ENCODE assay signal across 8 cellular contexts in genomic region chr6:52663120-52663934, GRCh38. TPM values are rescaled to one million over a fixed set of nuclear protein-coding genes. Genes with fewer than 3 reads are reported as not detected.
DNase-seq lines count a peak whose midpoint lies in the region; ATAC-seq, FAIRE-seq and TF ChIP-seq lines count a peak whose summit lies in the region.

No MANE protein-coding gene starts in this region.

- no peaks in the 10 kb centered on the region for H3K27me3 Mint-ChIP-seq in activated T-helper 17 cell treated with anti-CD3 and anti-CD28 coated beads, Interleukin-2, amount 50 U/mL, for 72 hours

- peak; percentile 77 for FAIRE-seq in frontal cortex (lab: Jason Lieb, UNC)

- intact Hi-C loops in Panc1 (cut with micrococcal nuclease; ENCODE audit: unreplicated experiment) = loop anchor here (1.0 to 10.0 kb wide), 4 partner anchors 66 to 379 kb away; partner anchors contain the start of gene MCM3

- DNase-seq in COR-L47 (lab: John Stamatoyannopoulos, UW) (peak; percentile 48), Panc1 (ENCODE audit: low read depth, low spot score) (no peak), frontal cortex (ENCODE audit: low spot score in 2 of 2) (peak; percentile 74 to 76), ureter (ENCODE audit: low spot score) (peak; percentile 57)
- DNase-seq in Jurkat, Clone E6-1 (ENCODE audit: low read depth, low spot score) = peak; percentile 78

- in situ Hi-C loops in Panc1 (cut with HindIII; ENCODE audit: low pct_unique_long_range_greater_than_20kb, low sequenced_read_pairs) = no loop called here

- peak overlapping the region; percentile 72 for H3K4me3 ChIP-seq in Jurkat, Clone E6-1 (ENCODE audit: low read length)
- H3K4me3 ChIP-seq in Panc1 (ENCODE audit: low read depth in 2 of 2, low read length in 2 of 2) = peak overlapping the region; percentile 82 to 84
- peak overlapping the region in 1 of 2 experiments; percentile 56 for H3K4me3 ChIP-seq in neutrophil (ENCODE audit: low read depth in 1 of 2, low read length in 1 of 2)

- H3K4me1 Mint-ChIP-seq in activated T-helper 17 cell treated with anti-CD3 and anti-CD28 coated beads, Interleukin-2, amount 50 U/mL, for 72 hours = no peaks in the 10 kb centered on the region

- H3K4me3 Mint-ChIP-seq in activated T-helper 17 cell treated with anti-CD3 and anti-CD28 coated beads, Interleukin-2, amount 50 U/mL, for 72 hours = no peak overlapping the region

- H3K27me3 ChIP-seq in Panc1 (ENCODE audit: control insufficient read depth, insufficient read depth, low read length) (no peaks in the 10 kb centered on the region), neutrophil (peaks cover 24% of the 10 kb centered on the region)

- H3K4me1 ChIP-seq in Panc1 (ENCODE audit: control insufficient read depth, insufficient read depth, low read length) = peaks cover 17% of the 10 kb centered on the region
- peaks cover 16 to 17% of the 10 kb centered on the region in 2 experiments for H3K4me1 ChIP-seq in neutrophil (ENCODE audit: control insufficient read depth in 1 of 2, insufficient read depth in 1 of 2, low read depth in 1 of 2, low read length in 1 of 2)

- POLR2A ChIA-PET in Panc1 (lab: Charles Lee) = interaction anchor here (0.6 to 0.8 kb wide), 2 partner anchors 242 to 409 kb away, joined by 3 to 6 read pairs; no protein-coding TSS in a partner anchor

- no TSS peak for BruUV-seq in Panc1 (replicated peaks; lab: Mats Ljungman, UMichigan)

- H3K27ac ChIP-seq in Panc1 (ENCODE audit: low read length) = peak overlapping the region; percentile 92
- no peak overlapping the region for H3K27ac ChIP-seq in neutrophil

- no peak overlapping the region for H3K27ac Mint-ChIP-seq in activated T-helper 17 cell treated with anti-CD3 and anti-CD28 coated beads, Interleukin-2, amount 50 U/mL, for 72 hours

- no peaks in the 10 kb centered on the region for H3K36me3 Mint-ChIP-seq in activated T-helper 17 cell treated with anti-CD3 and anti-CD28 coated beads, Interleukin-2, amount 50 U/mL, for 72 hours (ENCODE audit: low read depth)

- peak; percentile 36 for ATAC-seq in GM21423 (IDR thresholded peaks at IDR 0.05; ENCODE audit: unreplicated experiment)
- peak; percentile 53 for ATAC-seq in Panc1
- peak; percentile 59 for ATAC-seq in activated T-helper 17 cell treated with anti-CD3 and anti-CD28 coated beads, Interleukin-2, amount 50 U/mL, for 72 hours (replicated peaks)

- no peaks in the 10 kb centered on the region for H3K9me3 Mint-ChIP-seq in activated T-helper 17 cell treated with anti-CD3 and anti-CD28 coated beads, Interleukin-2, amount 50 U/mL, for 72 hours

- CTCF ChIA-PET in Panc1 (lab: Charles Lee) = interaction anchor here (0.6 to 1.5 kb wide), 10 partner anchors 11 to 577 kb away, joined by 3 to 7 read pairs (median 5); partner anchors contain the start of genes GSTA1 and MCM3

- H3K36me3 ChIP-seq in Panc1 (ENCODE audit: control insufficient read depth, insufficient read depth, low read length) (peaks cover 5% of the 10 kb centered on the region), neutrophil (no peaks in the 10 kb centered on the region)

- H3K9me3 ChIP-seq in Panc1 (ENCODE audit: control insufficient read depth, insufficient read depth, low read depth, low read length) (no peaks in the 10 kb centered on the region), neutrophil (no peaks in the 10 kb centered on the region)

- TF ChIP-seq CTCF in Panc1 (IDR thresholded peaks at IDR 0.05) = peak; percentile 81
- peak; percentile 80 for TF ChIP-seq CTCF in neutrophil (IDR thresholded peaks at IDR 0.05)

RNA-seq across cellular contexts. Expression of gene TMEM14A, which starts 7.6 kb away (rescaled TPM):
- polyA plus RNA-seq in Jurkat, Clone E6-1 (2012; ENCODE audit: insufficient read depth, insufficient read length) = 36.6 TPM
- total RNA-seq in Panc1 (2021; ENCODE audit: unreplicated experiment) (45.6 TPM), frontal cortex (102 TPM), ureter (21.4 TPM)
- polyA plus RNA-seq in Panc1 (2012; ENCODE audit: insufficient read length) = 41.3 TPM
- total RNA-seq in activated T-helper 17 cell treated with anti-CD3 and anti-CD28 coated beads, Interleukin-2, amount 50 U/mL, for 72 hours = 10 to 100 TPM; 14.1 to 20.3 TPM
